ENCODE assay signal across 1 cellular context in the genomic region with DNA sequence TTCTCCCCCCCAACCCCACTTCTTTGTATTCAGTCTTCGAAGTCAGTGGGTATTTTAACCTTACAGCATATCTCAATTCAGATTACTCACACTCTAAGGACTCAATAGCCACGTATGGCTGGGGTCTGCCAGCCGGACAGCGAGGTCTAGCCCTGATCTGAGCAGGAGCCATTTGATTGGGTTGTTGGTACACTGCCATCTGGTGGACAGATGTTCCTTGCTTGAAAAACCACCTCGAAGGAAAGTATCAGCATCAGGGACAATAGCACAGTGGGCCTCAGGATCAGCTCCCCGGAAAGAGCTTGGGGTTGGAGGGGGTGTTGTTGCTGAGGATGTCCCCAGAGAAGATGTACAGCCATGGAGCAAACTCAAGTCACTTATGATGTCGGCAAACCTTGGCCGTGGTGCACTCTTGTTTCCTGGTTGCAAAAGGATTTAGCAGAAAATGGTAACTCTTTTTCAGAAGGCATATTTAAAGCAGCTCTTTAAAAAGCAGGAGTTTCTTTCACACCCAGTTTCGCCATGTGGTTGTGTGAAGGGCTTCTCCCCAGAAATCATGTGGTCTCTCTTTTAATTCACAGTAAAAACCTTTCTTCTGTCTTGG.
TF ChIP-seq lines count a peak whose summit lies in the region.

No MANE protein-coding gene starts in this region.

TF ChIP-seq in H1, 55 proteins besides CTCF, POLR2A, EP300 and RAD21:
- TF ChIP-seq YY1 (IDR thresholded peaks at IDR 0.05; ENCODE audit: low read depth, low read length), result 0 out of 2 replicates have a peak, but pooled peaks have one; percentile 25
- TF ChIP-seq MAFK (IDR thresholded peaks at IDR 0.05; ENCODE audit: low read depth, low read length), result 0 out of 2 replicates have a peak, but pooled peaks have one; percentile 20
- TF ChIP-seq SUZ12 (IDR thresholded peaks at IDR 0.05; ENCODE audit: low read length), result no peak
- TF ChIP-seq HDAC6 (IDR thresholded peaks at IDR 0.05; ENCODE audit: low read depth, low read length), result no peak
- no peak for TF ChIP-seq GABPA (IDR thresholded peaks at IDR 0.05; ENCODE audit: borderline replicate concordance, insufficient read depth, low read length)
- no peak for TF ChIP-seq BACH1 (IDR thresholded peaks at IDR 0.05; ENCODE audit: low read length)
- TF ChIP-seq, protein P1, sequence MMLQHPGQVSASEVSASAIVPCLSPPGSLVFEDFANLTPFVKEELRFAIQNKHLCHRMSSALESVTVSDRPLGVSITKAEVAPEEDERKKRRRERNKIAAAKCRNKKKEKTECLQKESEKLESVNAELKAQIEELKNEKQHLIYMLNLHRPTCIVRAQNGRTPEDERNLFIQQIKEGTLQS (IDR thresholded peaks at IDR 0.05; ENCODE audit: insufficient read depth, low read depth, low read length), result no peak
